Comparison of ENCODE assay signal across 9 cellular contexts in the genomic region with DNA sequence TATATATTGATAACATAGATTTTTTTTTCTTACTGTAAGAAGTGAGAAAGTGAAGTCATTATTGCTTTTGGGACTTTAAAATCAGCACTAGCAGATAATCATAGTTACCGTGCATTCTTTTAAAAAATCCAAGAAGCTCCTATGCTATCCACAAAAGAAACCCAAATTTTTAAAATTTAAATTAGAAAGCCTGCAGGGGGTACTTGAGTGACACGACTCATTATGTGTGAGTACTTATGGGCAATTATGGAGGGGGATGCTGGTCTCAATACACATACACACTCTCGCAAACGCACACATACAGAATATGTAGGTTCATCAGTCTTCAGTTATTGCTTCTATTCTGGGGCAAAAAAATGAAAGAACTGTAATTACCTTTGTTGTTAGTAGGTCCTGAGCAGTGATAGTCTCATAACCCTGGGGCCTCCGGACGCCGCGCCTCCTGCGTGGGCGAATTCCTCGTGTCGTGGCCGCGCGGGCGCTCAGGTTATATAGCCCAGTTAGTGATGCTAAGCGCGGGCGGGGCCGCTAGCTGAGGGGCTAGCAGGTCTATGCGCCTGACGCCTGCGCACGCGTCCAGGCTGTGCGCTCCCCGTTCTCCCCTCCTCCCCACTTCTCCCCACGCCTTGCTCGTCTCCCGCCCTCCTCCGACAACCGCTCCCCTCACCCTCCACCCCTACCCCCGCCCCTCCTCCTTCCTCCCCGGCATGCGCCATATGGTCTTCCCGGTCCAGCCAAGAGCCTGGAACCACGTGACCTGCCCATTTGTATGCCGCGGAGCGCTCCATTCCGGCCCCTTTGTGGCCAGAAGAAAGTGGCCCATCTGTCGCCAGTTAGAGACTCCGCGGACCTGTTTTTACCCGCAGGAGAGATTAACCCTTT. TPM values are rescaled to one million over a fixed set of nuclear protein-coding genes. Genes with fewer than 3 reads are reported as not detected.
DNase-seq lines count a peak whose midpoint lies in the region; ATAC-seq and TF ChIP-seq lines count a peak whose summit lies in the region.
"Had no signal": no experiment of that assay in that cellular context is flagged by ENCODE, and none has a peak within 500 bp of the region (broad histone marks: within the 10 kb centered on the region; RNA-seq: fewer than 3 reads in every experiment).

A gene (minus strand): TSS at position 463 of the 882 bp plus-strand sequence. CDS start 1,657 bp downstream, outside the sequence.

- H4K20me1 ChIP-seq in osteoblast (ENCODE audit: insufficient read depth, low read length): no peaks in the 10 kb centered on the region

- no peaks in the 10 kb centered on the region for H3K4me1 ChIP-seq in osteoblast (ENCODE audit: insufficient read depth, low read length)

- no peak within 1 kb of the TSS for H2AFZ ChIP-seq in osteoblast (ENCODE audit: low read length)

- ATAC-seq in GM18858 (IDR thresholded peaks at IDR 0.05; ENCODE audit: unreplicated experiment) (no peak), GM21737 (IDR thresholded peaks at IDR 0.05; ENCODE audit: unreplicated experiment) (no peak), GM21529 (IDR thresholded peaks at IDR 0.05; ENCODE audit: unreplicated experiment) (no peak)

- H3K27ac ChIP-seq in osteoblast (ENCODE audit: low read depth, low read length): no peak within 1 kb of the TSS
- H3K27ac ChIP-seq: KMS-11 had no signal

- no peaks in the 10 kb centered on the region for H3K36me3 ChIP-seq in osteoblast (ENCODE audit: insufficient read depth, low read length)

- peaks cover 77% of the 10 kb centered on the region for H3K27me3 ChIP-seq in osteoblast (ENCODE audit: insufficient read depth, low read length)

- DNase-seq in GM12865 (ENCODE audit: low read depth): peak; percentile 21
- peak; percentile 98 for DNase-seq in NCI-H1694 (lab: John Stamatoyannopoulos, UW)
- DNase-seq in cerebellar cortex (ENCODE audit: low spot score): peak; percentile 98
- peak; percentile 78 for DNase-seq in osteoblast (ENCODE audit: insufficient read length, low spot score, missing footprints)
- no peak for DNase-seq in hepatic stellate cell (ENCODE audit: low spot score)

- H3K4me3 ChIP-seq in GM12865 (ENCODE audit: low read depth, low read length) (peak within 1 kb of the TSS; percentile 25), osteoblast (ENCODE audit: insufficient read depth, low read length) (no peak within 1 kb of the TSS)

- TF ChIP-seq CTCF in GM12865 (IDR thresholded peaks at IDR 0.05; ENCODE audit: insufficient read depth, low read depth, low read length, missing control alignments) (no peak), osteoblast (IDR thresholded peaks at IDR 0.05; ENCODE audit: extremely low read depth, low read depth, low read length) (no peak)

- H3K4me2 ChIP-seq in osteoblast (ENCODE audit: insufficient read depth, low read length): peak within 1 kb of the TSS; percentile 60
- H3K4me2 ChIP-seq: KMS-11 had no signal

- H3K79me2 ChIP-seq in osteoblast (ENCODE audit: insufficient read depth, low read length): no peaks in the 10 kb centered on the region

- no peaks in the 10 kb centered on the region for H3K9me3 ChIP-seq in osteoblast (ENCODE audit: low read depth, low read length)

RNA-seq across cellular contexts. Expression of the gene that starts here (rescaled TPM):
- total RNA-seq in osteoblast: not detected in 2 replicates

Comparison
In these comparisons a context has a peak if more than half of its experiments do, and no peak if none do; other contexts are left out.
1. Peak in DNase-seq and H3K4me2 ChIP-seq in osteoblast; RNA of the gene not detected or under 1 TPM.